In the genomic region with DNA sequence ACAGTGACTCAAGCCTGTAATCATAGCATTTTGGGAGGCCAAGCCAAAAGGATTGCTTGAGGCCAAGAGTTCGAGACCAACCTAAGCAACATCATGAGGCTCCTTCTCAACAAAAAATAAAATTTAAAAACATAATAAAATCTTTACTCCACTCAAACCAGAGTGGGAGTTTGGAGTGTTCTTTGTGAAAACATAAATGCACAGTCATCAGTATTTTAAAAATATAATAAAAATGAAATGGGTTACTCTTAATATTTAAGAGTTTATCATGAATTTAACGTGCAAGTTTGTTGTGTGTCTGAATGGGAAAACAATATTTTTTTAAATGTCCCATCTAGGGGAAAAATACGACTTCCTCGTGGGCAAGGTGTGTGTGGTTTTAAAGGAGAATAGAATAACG, we compare ENCODE assay signal across 25 cellular contexts.
"Had no signal": no experiment of that assay in that cellular context is flagged by ENCODE, and none has a peak within 500 bp of the region (broad histone marks: within the 10 kb centered on the region; RNA-seq: fewer than 3 reads in every experiment).

No MANE protein-coding gene starts in this region.

- H3K4me1 ChIP-seq: colonic mucosa, esophagus squamous epithelium had no signal

- ATAC-seq: esophagus mucosa, gastrocnemius medialis had no signal

- H3K36me3 ChIP-seq: colonic mucosa, esophagus squamous epithelium, gastrocnemius medialis, heart right ventricle, left lung, lower lobe of right lung had no signal

- H3K27me3 ChIP-seq: colonic mucosa, esophagus squamous epithelium, gastrocnemius medialis, heart right ventricle, left lung had no signal

- H3K27ac ChIP-seq: colonic mucosa, epithelial cell of prostate, esophagus squamous epithelium, gastrocnemius medialis, lower lobe of right lung had no signal

- H3K4me1 Mint-ChIP-seq: endodermal cell had no signal

- H3K9me3 ChIP-seq: colonic mucosa, esophagus squamous epithelium, gastrocnemius medialis, heart right ventricle, left lung, lower lobe of right lung, mucosa of descending colon had no signal

- H3K4me3 Mint-ChIP-seq: dendritic cell treated with granulocyte-macrophage colony-stimulating factor and Interleukin-4, amounts not matched to agents 40 ng/mL and 50 ng/mL, for 4 days; effector memory CD8-positive, alpha-beta T cell; endodermal cell; mesothelial cell of epicardium had no signal

- H3K27ac Mint-ChIP-seq: effector memory CD8-positive, alpha-beta T cell; endodermal cell; mesothelial cell of epicardium had no signal

- FAIRE-seq: endometrium, islet of Langerhans, keratinocyte had no signal

- DNase-seq: colonic mucosa; cortex of kidney; effector CD8-positive, alpha-beta T cell; effector memory CD8-positive, alpha-beta T cell; endodermal cell; erythroblast; esophagus squamous epithelium; foreskin fibroblast; foreskin melanocyte; gastrocnemius medialis; glutamatergic neuron; heart right ventricle; hippocampal formation; left cardiac atrium; left lung; mesenchymal stem cell had no signal

- H3K4me3 ChIP-seq: colonic mucosa, esophagus squamous epithelium, gastrocnemius medialis, heart right ventricle, left lung, lower lobe of right lung, mucosa of descending colon had no signal
